Comparison of ENCODE assay signal across 8 cellular contexts in genomic region chr16:14486520-14487303, GRCh38.
DNase-seq lines count a peak whose midpoint lies in the region; ATAC-seq, FAIRE-seq and TF ChIP-seq lines count a peak whose summit lies in the region.

No MANE protein-coding gene starts in this region.

- no peaks in the 10 kb centered on the region for H3K27me3 ChIP-seq in endothelial cell of umbilical vein (ENCODE audit: control insufficient read depth in 2 of 2, insufficient read depth in 2 of 2, low read length in 2 of 2)
- H3K27me3 ChIP-seq in uterus, result no peaks in the 10 kb centered on the region

- H2AFZ ChIP-seq in endothelial cell of umbilical vein (ENCODE audit: low read depth, low read length), result peak overlapping the region; percentile 65

- H3K4me3 ChIP-seq in endothelial cell of umbilical vein (replicated peaks in 1 of 3; ENCODE audit: insufficient read depth in 1 of 3, low read depth in 1 of 3, low read length in 3 of 3), result peak overlapping the region in 2 of 3 experiments; percentile 9 to 13
- H3K4me3 ChIP-seq in uterus, result peak overlapping the region in 1 of 2 donors; percentile 19

- no peak for ATAC-seq in GM19467 (IDR thresholded peaks at IDR 0.05; ENCODE audit: unreplicated experiment)

- H3K4me1 Mint-ChIP-seq in activated naive CD8-positive, alpha-beta T cell treated with anti-CD3 and anti-CD28 coated beads for 36 hours, result peaks cover 14% of the 10 kb centered on the region

- no peaks in the 10 kb centered on the region for H3K9me1 ChIP-seq in endothelial cell of umbilical vein (replicated peaks; ENCODE audit: control insufficient read depth, extremely low read depth, insufficient read depth, low read length)

- dilution Hi-C loops in endothelial cell of umbilical vein (cut with MboI; ENCODE audit: extremely low pct_ligation_motif_present, low sequenced_read_pairs), result no loop called here

- H3K27me3 Mint-ChIP-seq in activated naive CD8-positive, alpha-beta T cell treated with anti-CD3 and anti-CD28 coated beads for 36 hours, result no peaks in the 10 kb centered on the region

- FAIRE-seq in endothelial cell of umbilical vein (lab: Jason Lieb, UNC), result peak; percentile 100

- CTCF ChIA-PET in endothelial cell of umbilical vein (lab: Charles Lee), result interaction anchor here (1.2 to 1.6 kb wide), 4 partner anchors 12 to 564 kb away, joined by 3 to 5 read pairs (median 4); no protein-coding TSS in a partner anchor

- peak overlapping the region; percentile 3 for H3K9ac ChIP-seq in endothelial cell of umbilical vein (replicated peaks; ENCODE audit: extremely low read depth, insufficient read depth, low read length)

- TF ChIP-seq POLR2A in endothelial cell of umbilical vein (IDR thresholded peaks at IDR 0.05; ENCODE audit: low read depth, low read length) (no peak), uterus (IDR thresholded peaks at IDR 0.05) (no peak)

- H3K27ac ChIP-seq in endothelial cell of umbilical vein (ENCODE audit: insufficient read depth, low read depth, low read length) (peak overlapping the region; percentile 55), uterus (peak overlapping the region; percentile 44 to 50)

- POLR2A ChIA-PET in endothelial cell of umbilical vein (lab: Charles Lee), result no interaction called here

- H3K36me3 Mint-ChIP-seq in activated naive CD8-positive, alpha-beta T cell treated with anti-CD3 and anti-CD28 coated beads for 36 hours, result peaks cover 10% of the 10 kb centered on the region

- H3K36me3 ChIP-seq in endothelial cell of umbilical vein (ENCODE audit: control insufficient read depth in 2 of 2, extremely low read depth in 1 of 2, insufficient read depth in 2 of 2, low read length in 2 of 2) (peaks cover 0 to 2% of the 10 kb centered on the region in 2 experiments), uterus (no peaks in the 10 kb centered on the region)

- H3K4me1 ChIP-seq in endothelial cell of umbilical vein (ENCODE audit: control insufficient read depth, extremely low read depth, insufficient read depth, low read length), result peaks cover 28% of the 10 kb centered on the region
- no peaks in the 10 kb centered on the region for H3K4me1 ChIP-seq in uterus

- intact Hi-C loops in endothelial cell of umbilical vein (cut with micrococcal nuclease) (loop anchor here (2.0 to 5.0 kb wide), 3 partner anchors 42 to 199 kb away; no protein-coding TSS in a partner anchor), uterus (cut with DNase I; ENCODE audit: low total_unique reads) (no loop called here)

- TF ChIP-seq CTCF in endothelial cell of umbilical vein (IDR thresholded peaks at IDR 0.05; ENCODE audit: extremely low read depth in 1 of 2, insufficient read depth in 1 of 2, low read depth in 1 of 2, low read length in 2 of 2) (no peak), uterus (IDR thresholded peaks at IDR 0.05) (no peak), GM10266 (IDR thresholded peaks at IDR 0.05; ENCODE audit: control insufficient read depth, insufficient read depth, low read depth, missing control alignments) (no peak)

- H3K9me3 ChIP-seq in endothelial cell of umbilical vein (replicated peaks; ENCODE audit: control insufficient read depth, insufficient read depth, low read length) (no peaks in the 10 kb centered on the region), uterus (no peaks in the 10 kb centered on the region)

- DNase-seq in HCEC 1CT (peak; percentile 88), RPMI8226 (peak; percentile 83), endothelial cell of umbilical vein (ENCODE audit: low read depth, low spot score) (peak; percentile 91), medulla oblongata (ENCODE audit: extremely low spot score) (peak; percentile 94), uterus (peak; percentile 83 to 87), GM10266 (ENCODE audit: extremely low spot score) (no peak)
- DNase-seq in activated naive CD8-positive, alpha-beta T cell treated with anti-CD3 and anti-CD28 coated beads for 36 hours, result no peak

- no peaks in the 10 kb centered on the region for H4K20me1 ChIP-seq in endothelial cell of umbilical vein (replicated peaks; ENCODE audit: control insufficient read depth, extremely low read depth, insufficient read depth, low read length)

- no peak overlapping the region for H3K27ac Mint-ChIP-seq in activated naive CD8-positive, alpha-beta T cell treated with anti-CD3 and anti-CD28 coated beads for 36 hours

- no peak overlapping the region for H3K4me3 Mint-ChIP-seq in activated naive CD8-positive, alpha-beta T cell treated with anti-CD3 and anti-CD28 coated beads for 36 hours

- H3K79me2 ChIP-seq in endothelial cell of umbilical vein (ENCODE audit: control insufficient read depth, insufficient read depth, low read length), result no peaks in the 10 kb centered on the region

- no peaks in the 10 kb centered on the region for H3K9me3 Mint-ChIP-seq in activated naive CD8-positive, alpha-beta T cell treated with anti-CD3 and anti-CD28 coated beads for 36 hours

- peak overlapping the region; percentile 66 for H3K4me2 ChIP-seq in endothelial cell of umbilical vein (ENCODE audit: insufficient read depth, low read length)

- TSS peak; percentile 83 for BruUV-seq in endothelial cell of umbilical vein (replicated peaks; lab: Mats Ljungman, UMichigan)

TF ChIP-seq in endothelial cell of umbilical vein, 7 proteins besides CTCF, POLR2A, EP300 and RAD21:
- TF ChIP-seq POLR2AphosphoS5 (IDR thresholded peaks at IDR 0.05; ENCODE audit: insufficient read depth, low read depth, low read length) (no peak), JUN (IDR thresholded peaks at IDR 0.05; ENCODE audit: borderline replicate concordance, insufficient read depth, insufficient read length, low read depth) (no peak), MAX (IDR thresholded peaks at IDR 0.05; ENCODE audit: insufficient read depth, insufficient read length) (peak; percentile 39), GATA2 (IDR thresholded peaks at IDR 0.05; ENCODE audit: insufficient read depth, insufficient read length, low read depth, low read length) (no peak), MYC (IDR thresholded peaks at IDR 0.05; ENCODE audit: low read depth, low read length) (no peak), FOS (IDR thresholded peaks at IDR 0.05; ENCODE audit: borderline replicate concordance, insufficient read depth, low read length) (peak; percentile 70), EZH2 (IDR thresholded peaks at IDR 0.05; ENCODE audit: borderline replicate concordance, low read depth, low read length, severe bottlenecking) (no peak)

Comparison
In these comparisons a context has a peak if more than half of its experiments do, and no peak if none do; other contexts are left out.
1. DNase-seq: peak in HCEC 1CT (single experiment), RPMI8226 (single experiment), endothelial cell of umbilical vein (single experiment), medulla oblongata (single experiment) and uterus (2 of 2); none in activated naive CD8-positive, alpha-beta T cell treated with anti-CD3 and anti-CD28 coated beads for 36 hours (single experiment) and GM10266 (single experiment).